In the genomic region with DNA sequence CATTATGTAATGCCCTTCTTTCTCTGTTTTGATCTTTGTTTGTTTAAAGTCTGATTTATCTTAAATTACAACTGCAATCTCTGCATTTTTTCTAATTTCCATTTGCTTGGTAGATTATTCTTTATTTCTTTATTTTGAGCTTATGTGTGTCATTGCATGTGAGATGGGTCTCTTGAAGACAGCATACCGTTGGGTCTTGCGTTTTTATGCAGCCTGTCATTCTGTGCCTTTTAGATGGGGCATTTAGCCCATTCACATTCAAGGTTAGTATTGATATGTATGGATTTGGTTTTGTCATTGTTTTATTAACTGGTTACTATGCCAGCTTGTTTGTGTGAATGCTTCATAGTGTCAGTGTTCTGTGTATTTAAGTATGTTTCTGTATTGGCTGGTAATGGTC, we compare ENCODE assay signal across 36 cellular contexts.
DNase-seq lines count a peak whose midpoint lies in the region; ATAC-seq, FAIRE-seq and TF ChIP-seq lines count a peak whose summit lies in the region.
"Had no signal": no experiment of that assay in that cellular context is flagged by ENCODE, and none has a peak within 500 bp of the region (broad histone marks: within the 10 kb centered on the region; RNA-seq: fewer than 3 reads in every experiment).

No MANE protein-coding gene starts in this region.

- TF ChIP-seq POLR2A in HepG2 (IDR thresholded peaks at IDR 0.05; ENCODE audit: insufficient read depth in 1 of 2, low read depth in 2 of 2, low read length in 2 of 2) (no peak), right lobe of liver (IDR thresholded peaks at IDR 0.05) (no peak)

- H3K27ac Mint-ChIP-seq in naive thymus-derived CD4-positive, alpha-beta T cell, result no peak overlapping the region
- H3K27ac Mint-ChIP-seq: B cell; CD14-positive monocyte; CD4-positive, alpha-beta memory T cell; CD4-positive, alpha-beta T cell; CD8-positive, alpha-beta memory T cell; CD8-positive, alpha-beta T cell had no signal

- H3K9ac ChIP-seq in HepG2 (ENCODE audit: insufficient read depth, low read depth, low read length) (no peak overlapping the region), PC-3 (ENCODE audit: low read length) (no peak overlapping the region)
- H3K9ac ChIP-seq: BLaER1; BLaER1 treated with 17β-estradiol and CSF1 and Interleukin-3, amounts not matched to agents 10 nM and 100 nM had no signal

- H3K79me2 ChIP-seq in HepG2 (ENCODE audit: insufficient read depth, low read length) (no peaks in the 10 kb centered on the region), PC-3 (ENCODE audit: low read length) (no peaks in the 10 kb centered on the region)

- H3K9me2 ChIP-seq in PC-3 (replicated peaks; ENCODE audit: low read length), result no peaks in the 10 kb centered on the region

- DNase-seq in HepG2 (ENCODE audit: low spot score) (no peak), right lobe of liver (no peak), HTR-8/SVneo (ENCODE audit: insufficient read length, low spot score) (no peak), PC-3 (no peak)
- no peak for DNase-seq in naive thymus-derived CD4-positive, alpha-beta T cell
- DNase-seq: 8988T; ACHN; AML-193; BE2C; C1 segment of cervical spinal cord; Caco-2; Calu3; CD4-positive, alpha-beta memory T cell; CD4-positive, alpha-beta T cell; CD4-positive, CD25-positive, alpha-beta regulatory T cell; CD8-positive, alpha-beta memory T cell; CD8-positive, alpha-beta T cell; COR-L47; DMS 273 treated with DMSO at 0.1 percent for 48 hours; DMS153; DMS53; DMS79; DMS79 treated with DMSO at 0.1 percent for 48 hours; DND-41 had no signal

- no TSS peak for BruUV-seq in HepG2 (replicated peaks; lab: Mats Ljungman, UMichigan)
- BruUV-seq in PC-3 (replicated peaks; lab: Mats Ljungman, UMichigan), result no TSS peak

- H3K36me3 ChIP-seq in HepG2 (replicated peaks in 1 of 2; ENCODE audit: control insufficient read depth in 1 of 2, insufficient read depth in 2 of 2, low read length in 2 of 2) (no peaks in the 10 kb centered on the region), right lobe of liver (no peaks in the 10 kb centered on the region), HEK293 (ENCODE audit: control insufficient read depth in 2 of 2, insufficient read depth in 1 of 2, low read length in 2 of 2) (no peaks in the 10 kb centered on the region), PC-3 (ENCODE audit: low read depth, low read length) (no peaks in the 10 kb centered on the region)
- no peaks in the 10 kb centered on the region for H3K36me3 ChIP-seq in naive thymus-derived CD4-positive, alpha-beta T cell (ENCODE audit: control insufficient read depth in 2 of 3, insufficient read depth in 3 of 3, low read length in 3 of 3)
- H3K36me3 ChIP-seq: BE2C; BLaER1; BLaER1 treated with 17β-estradiol and CSF1 and Interleukin-3, amounts not matched to agents 10 nM and 100 nM had no signal

- TF ChIP-seq CTCF in HepG2 (CRISPR knock-in tag; IDR thresholded peaks at IDR 0.05) (no peak), right lobe of liver (IDR thresholded peaks at IDR 0.05) (no peak), HEK293 (tag by site-specific recombination; IDR thresholded peaks at IDR 0.05) (no peak), PC-3 (conservative IDR thresholded peaks at IDR 0.05; ENCODE audit: low read depth, low read length) (no peak)

- H3K4me1 ChIP-seq in HepG2 (ENCODE audit: insufficient read depth, low read length) (no peaks in the 10 kb centered on the region), right lobe of liver (no peaks in the 10 kb centered on the region), HEK293 (ENCODE audit: control insufficient read depth, insufficient read depth, low read length) (no peaks in the 10 kb centered on the region), PC-3 (ENCODE audit: insufficient read depth, low read length) (peaks cover 15% of the 10 kb centered on the region)
- no peaks in the 10 kb centered on the region for H3K4me1 ChIP-seq in naive thymus-derived CD4-positive, alpha-beta T cell (ENCODE audit: control insufficient read depth in 2 of 2, insufficient read depth in 2 of 2, low read length in 2 of 2)
- H3K4me1 ChIP-seq: A549, BE2C, Caco-2 had no signal

- H3K27ac ChIP-seq in HepG2 (ENCODE audit: extremely low read length, insufficient read depth, low read length) (no peak overlapping the region), right lobe of liver (no peak overlapping the region), HEK293 (ENCODE audit: extremely low read depth, low read depth, low read length) (no peak overlapping the region), PC-3 (ENCODE audit: low read length) (peak overlapping the region; percentile 85)
- H3K27ac ChIP-seq in naive thymus-derived CD4-positive, alpha-beta T cell (ENCODE audit: low read depth, low read length), result no peak overlapping the region
- H3K27ac ChIP-seq: 22Rv1; A549; BLaER1; BLaER1 treated with 17β-estradiol and CSF1 and Interleukin-3, amounts not matched to agents 10 nM and 100 nM; C4-2B had no signal

- TF ChIP-seq EP300 in HepG2 (IDR thresholded peaks at IDR 0.05; ENCODE audit: low read depth in 2 of 2, low read length in 2 of 2), result no peak
- no peak for TF ChIP-seq EP300 in HepG2 (CRISPR knock-in tag; IDR thresholded peaks at IDR 0.05; ENCODE audit: borderline replicate concordance)

- peaks cover 3 to 29% (median 15%) of the 10 kb centered on the region in 11 donors for H3K9me3 Mint-ChIP-seq in naive thymus-derived CD4-positive, alpha-beta T cell

- WGBS in HepG2 (ENCODE audit: low lambda C conversion rate), result 0% methylated on average over 2 of the region's 2 CpGs
- WGBS in right lobe of liver (ENCODE audit: insufficient coverage, low coverage, low lambda C conversion rate, missing lambda C conversion rate), result 47% methylated on average over 2 of the region's 2 CpGs

- H3K27me3 ChIP-seq in HepG2 (ENCODE audit: control insufficient read depth in 1 of 2, insufficient read depth in 2 of 2, low read length in 2 of 2), result no peaks in the 10 kb centered on the region
- H3K27me3 ChIP-seq in right lobe of liver, result no peaks in the 10 kb centered on the region
- H3K27me3 ChIP-seq in PC-3 (ENCODE audit: low read length), result no peaks in the 10 kb centered on the region
- H3K27me3 ChIP-seq in naive thymus-derived CD4-positive, alpha-beta T cell (ENCODE audit: control insufficient read depth in 2 of 2, insufficient read depth in 2 of 2, low read length in 2 of 2), result no peaks in the 10 kb centered on the region
- H3K27me3 ChIP-seq: BE2C; BLaER1; BLaER1 treated with 17β-estradiol and CSF1 and Interleukin-3, amounts not matched to agents 10 nM and 100 nM had no signal

- H3K4me2 ChIP-seq in HepG2 (ENCODE audit: low read depth, low read length), result no peak overlapping the region
- H3K4me2 ChIP-seq in PC-3 (ENCODE audit: low read length), result no peak overlapping the region
- H3K4me2 ChIP-seq: A549; BLaER1; BLaER1 treated with 17β-estradiol and CSF1 and Interleukin-3, amounts not matched to agents 10 nM and 100 nM had no signal

- intact Hi-C loops in HepG2 (cut with micrococcal nuclease; ENCODE audit: unreplicated experiment) (no loop called here), right lobe of liver (cut with DNase I) (no loop called here), PC-3 (cut with micrococcal nuclease) (loop anchor here (2.0 kb wide), 1 partner anchor 27 kb away; no protein-coding TSS in a partner anchor)
- intact Hi-C loops in naive thymus-derived CD4-positive, alpha-beta T cell (cut with micrococcal nuclease), result no loop called here

- no peak overlapping the region for H3K4me3 ChIP-seq in HepG2 (replicated peaks in 1 of 3; ENCODE audit: insufficient read depth in 1 of 3, low read depth in 2 of 3, low read length in 3 of 3)
- H3K4me3 ChIP-seq in right lobe of liver, result no peak overlapping the region
- no peak overlapping the region for H3K4me3 ChIP-seq in HEK293 (ENCODE audit: low read depth, low read length)
- no peak overlapping the region for H3K4me3 ChIP-seq in PC-3 (ENCODE audit: low read length)
- no peak overlapping the region for H3K4me3 ChIP-seq in naive thymus-derived CD4-positive, alpha-beta T cell (ENCODE audit: low read length)
- H3K4me3 ChIP-seq: A549; BLaER1; BLaER1 treated with 17β-estradiol and CSF1 and Interleukin-3, amounts not matched to agents 10 nM and 100 nM had no signal

- ATAC-seq in HepG2 (no peak), right lobe of liver (no peak), PC-3 (no peak), GM21619 (IDR thresholded peaks at IDR 0.05; ENCODE audit: unreplicated experiment) (no peak), GM19452 (IDR thresholded peaks at IDR 0.05; ENCODE audit: unreplicated experiment) (no peak)
- no peak for ATAC-seq in naive thymus-derived CD4-positive, alpha-beta T cell
- ATAC-seq: A549; CD8-positive, alpha-beta T cell had no signal

- H3K27me3 Mint-ChIP-seq in naive thymus-derived CD4-positive, alpha-beta T cell, result no peaks in the 10 kb centered on the region
- H3K27me3 Mint-ChIP-seq: B cell; CD4-positive, alpha-beta memory T cell; CD4-positive, alpha-beta T cell; CD4-positive, CD25-positive, alpha-beta regulatory T cell; CD8-positive, alpha-beta memory T cell had no signal

- CTCF ChIA-PET in HepG2 (lab: Yijun Ruan, JAX; ENCODE audit: low intra/inter-chr PET ratio, low total read pairs) (no interaction called here), HEK293 (lab: Yijun Ruan, JAX) (interaction anchor here (0.6 kb wide), 1 partner anchor 299 kb away, joined by 3 read pairs; no protein-coding TSS in a partner anchor), PC-3 (lab: Charles Lee) (no interaction called here)
- CTCF ChIA-PET in naive thymus-derived CD4-positive, alpha-beta T cell (lab: Charles Lee), result no interaction called here

- peaks cover 9% of the 10 kb centered on the region; the same call in 1 of the 2 replicates for H3K9me3 ChIP-seq in HepG2 (ENCODE audit: low read length)
- H3K9me3 ChIP-seq in right lobe of liver, result no peaks in the 10 kb centered on the region
- no peaks in the 10 kb centered on the region for H3K9me3 ChIP-seq in HEK293 (ENCODE audit: control insufficient read depth, insufficient read depth, low read depth, low read length)
- no peaks in the 10 kb centered on the region for H3K9me3 ChIP-seq in PC-3 (ENCODE audit: low read length)
- no peaks in the 10 kb centered on the region for H3K9me3 ChIP-seq in naive thymus-derived CD4-positive, alpha-beta T cell (ENCODE audit: control insufficient read depth in 2 of 3, low read length in 3 of 3)
- H3K9me3 ChIP-seq: A549, BE2C, Caco-2 had no signal

- H3K36me3 Mint-ChIP-seq in naive thymus-derived CD4-positive, alpha-beta T cell, result peaks cover 0 to 4% (median 0%) of the 10 kb centered on the region in 5 donors
- H3K36me3 Mint-ChIP-seq: CD14-positive monocyte; CD4-positive, alpha-beta memory T cell; CD4-positive, CD25-positive, alpha-beta regulatory T cell; CD8-positive, alpha-beta memory T cell; CD8-positive, alpha-beta T cell had no signal

- FAIRE-seq in HepG2 (lab: Jason Lieb, UNC) (peak; percentile 23), HTR-8/SVneo (lab: Jason Lieb, UNC) (peak; percentile 38)
- FAIRE-seq: A204.1, A549, D721Med had no signal

- POLR2A ChIA-PET in HepG2 (lab: Yijun Ruan, JAX), result no interaction called here
- POLR2A ChIA-PET in HEK293 (lab: Yijun Ruan, JAX), result no interaction called here
- POLR2A ChIA-PET in PC-3 (lab: Charles Lee; ENCODE audit: unreplicated experiment), result no interaction called here
- POLR2A ChIA-PET in naive thymus-derived CD4-positive, alpha-beta T cell (lab: Charles Lee), result no interaction called here

- in situ Hi-C loops in HepG2 (cut with HindIII; ENCODE audit: extremely low pct_ligation_motif_present, low pct_unique_long_range_greater_than_20kb), result no loop called here

- H4K20me1 ChIP-seq in HepG2 (ENCODE audit: insufficient read depth, low read length), result no peaks in the 10 kb centered on the region
- no peaks in the 10 kb centered on the region for H4K20me1 ChIP-seq in PC-3 (ENCODE audit: low read length)
- H4K20me1 ChIP-seq: BLaER1; BLaER1 treated with 17β-estradiol and CSF1 and Interleukin-3, amounts not matched to agents 10 nM and 100 nM had no signal

- no peak overlapping the region for H2AFZ ChIP-seq in HepG2 (ENCODE audit: low read length)
- H2AFZ ChIP-seq in PC-3 (ENCODE audit: low read length), result no peak overlapping the region

- no peak for TF ChIP-seq RAD21 in HepG2 (CRISPR knock-in tag; IDR thresholded peaks at IDR 0.05)

- H3K4me1 Mint-ChIP-seq in naive thymus-derived CD4-positive, alpha-beta T cell, result no peaks in the 10 kb centered on the region
- H3K4me1 Mint-ChIP-seq: B cell; CD14-positive monocyte; CD4-positive, alpha-beta memory T cell; CD4-positive, CD25-positive, alpha-beta regulatory T cell; CD8-positive, alpha-beta memory T cell had no signal

- H3F3A ChIP-seq in PC-3 (ENCODE audit: low read length, unreplicated experiment), result no peaks in the 10 kb centered on the region

- H3K4me3 Mint-ChIP-seq in naive thymus-derived CD4-positive, alpha-beta T cell, result no peak overlapping the region
- H3K4me3 Mint-ChIP-seq: B cell; CD14-positive monocyte; CD4-positive, alpha-beta memory T cell; CD4-positive, alpha-beta T cell; CD4-positive, CD25-positive, alpha-beta regulatory T cell; CD8-positive, alpha-beta memory T cell; CD8-positive, alpha-beta T cell had no signal
